Comparison of ENCODE assay signal across 19 cellular contexts in the genomic region with DNA sequence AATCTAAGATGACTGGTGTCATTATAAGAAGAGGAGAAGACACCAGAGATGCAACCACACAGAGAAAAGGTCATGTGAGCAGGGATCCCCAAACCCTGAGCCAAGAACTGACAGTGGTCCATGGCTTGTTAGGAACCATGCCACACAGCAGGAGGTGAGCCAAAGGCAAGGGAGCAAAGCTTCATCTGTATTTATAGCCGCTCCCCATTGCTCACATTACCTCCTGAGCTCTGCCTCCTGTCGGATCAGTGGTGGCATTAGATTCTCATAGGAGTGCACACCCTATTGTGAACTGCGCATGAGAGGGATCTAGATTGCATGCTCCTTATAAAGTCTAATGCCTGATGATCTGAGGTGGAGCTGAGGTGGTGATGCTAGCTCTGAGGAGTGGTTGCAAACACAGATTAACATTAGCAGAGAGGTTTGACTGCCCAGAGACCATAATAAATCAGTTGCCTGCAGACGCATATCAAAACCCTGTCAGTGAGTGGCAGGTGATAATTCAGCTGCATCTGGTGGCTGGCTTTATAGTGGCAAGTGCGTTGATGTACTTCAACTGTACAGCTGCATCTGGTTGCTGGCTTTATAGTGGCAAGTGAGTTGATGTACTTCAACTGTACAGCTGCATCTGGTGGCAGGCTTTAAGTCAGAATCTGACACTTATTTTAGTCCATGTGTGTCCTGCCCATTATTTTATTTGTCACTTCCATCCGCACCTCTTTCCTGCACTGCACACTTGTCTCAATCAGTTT. TPM values are rescaled to one million over a fixed set of nuclear protein-coding genes. Genes with fewer than 3 reads are reported as not detected.
DNase-seq lines count a peak whose midpoint lies in the region; TF ChIP-seq lines count a peak whose summit lies in the region.
"Had no signal": no experiment of that assay in that cellular context is flagged by ENCODE, and none has a peak within 500 bp of the region (broad histone marks: within the 10 kb centered on the region; RNA-seq: fewer than 3 reads in every experiment).

No MANE protein-coding gene starts in this region.

- H3K4me3 ChIP-seq in breast epithelium, result no peak overlapping the region
- H3K4me3 ChIP-seq: SJCRH30 had no signal

- no peaks in the 10 kb centered on the region for H3K9me3 ChIP-seq in breast epithelium
- H3K9me3 ChIP-seq: SJCRH30 had no signal

- no peak for TF ChIP-seq CTCF in breast epithelium (IDR thresholded peaks at IDR 0.05)

- no peak for TF ChIP-seq POLR2A in breast epithelium (IDR thresholded peaks at IDR 0.05)

- H3K4me1 ChIP-seq in breast epithelium, result peaks cover 0 to 6% of the 10 kb centered on the region in 2 donors

- H3K27me3 ChIP-seq in breast epithelium, result no peaks in the 10 kb centered on the region
- H3K27me3 ChIP-seq: SJCRH30 had no signal

- H3K27ac ChIP-seq in breast epithelium, result peak overlapping the region; percentile 16 to 91
- H3K27ac ChIP-seq: KMS-11, SJCRH30 had no signal

- DNase-seq in NCI-H187 (lab: John Stamatoyannopoulos, UW) (peak; percentile 15 to 27), NCI-H187 treated with DMSO at 0.1 percent for 48 hours (lab: John Stamatoyannopoulos, UW) (no peak), COLO668 (lab: John Stamatoyannopoulos, UW; ENCODE audit: unreplicated experiment) (peak; percentile 23), NAMALWA (ENCODE audit: low spot score) (peak; percentile 41), breast epithelium (ENCODE audit: low spot score in 2 of 2) (no peak), NCI-H1436 treated with DMSO at 0.1 percent for 48 hours (lab: John Stamatoyannopoulos, UW) (no peak), HK-2 (ENCODE audit: unreplicated experiment) (no peak)
- DNase-seq in activated CD8-positive, alpha-beta memory T cell treated with anti-CD3 and anti-CD28 coated beads, Interleukin-2, amount 50 U/mL, for 4 hours, result no peak
- DNase-seq: C1 segment of cervical spinal cord, DMS 273 treated with DMSO at 0.1 percent for 48 hours, H7, NCI-H1092, NCI-H2029, NCI-H526, SJCRH30, T-helper 17 cell had no signal

- intact Hi-C loops in breast epithelium (cut with DNase I; ENCODE audit: low total_unique reads), result no loop called here

- H3K36me3 ChIP-seq in breast epithelium, result no peaks in the 10 kb centered on the region
- H3K36me3 ChIP-seq: SJCRH30 had no signal

RNA-seq across cellular contexts. Expression of gene CXCL2, which starts 19.8 kb away (rescaled TPM):
- 10 to 100 TPM; 12.2 to 51.8 (median 16.1) TPM for total RNA-seq in breast epithelium
- total RNA-seq: H7, M059J, OCI-LY7 had no signal

RNA-seq across cellular contexts. Expression of gene MTHFD2L, which starts 39.1 kb away (rescaled TPM):
- 10 to 100 TPM; 20.5 to 48.1 (median 29.2) TPM for total RNA-seq in breast epithelium

Comparison
In these comparisons a context has a peak if more than half of its experiments do, and no peak if none do; other contexts are left out.
1. DNase-seq: peak in NCI-H187 (2 of 2), COLO668 (single experiment) and NAMALWA (single experiment); none in NCI-H187 treated with DMSO at 0.1 percent for 48 hours (single experiment), breast epithelium (0 of 2), NCI-H1436 treated with DMSO at 0.1 percent for 48 hours (single experiment), HK-2 (single experiment) and activated CD8-positive, alpha-beta memory T cell treated with anti-CD3 and anti-CD28 coated beads, Interleukin-2, amount 50 U/mL, for 4 hours (single experiment).